In the genomic region with DNA sequence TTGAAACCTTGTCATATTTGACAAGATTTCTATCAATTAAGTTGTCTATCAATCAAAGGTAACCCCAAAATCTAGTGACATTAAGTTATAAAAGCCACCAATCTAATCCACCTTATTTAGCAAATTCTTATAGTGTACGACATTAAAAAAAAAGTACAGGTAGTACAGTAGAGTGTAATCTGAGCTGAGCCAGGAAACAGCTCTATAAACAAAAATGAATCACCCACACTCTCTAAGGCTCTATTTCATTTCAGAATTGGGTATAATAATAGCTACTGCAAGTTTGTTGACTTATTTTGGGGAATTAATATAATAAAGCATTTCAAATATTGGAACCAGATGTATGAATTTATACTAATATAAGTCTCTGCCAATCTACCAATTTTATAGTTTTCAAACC, we compare ENCODE assay signal across 10 cellular contexts.
"Had no signal": no experiment of that assay in that cellular context is flagged by ENCODE, and none has a peak within 500 bp of the region (broad histone marks: within the 10 kb centered on the region; RNA-seq: fewer than 3 reads in every experiment).

No MANE protein-coding gene starts in this region.

- H3K4me3 ChIP-seq: hepatocyte had no signal

- H3K27ac ChIP-seq: hepatocyte had no signal

- H3K79me2 ChIP-seq: hepatocyte had no signal

- DNase-seq: activated CD4-positive, alpha-beta T cell treated with anti-CD3 and anti-CD28 coated beads, Interleukin-2, amount 10 ng/mL, durations not matched to agents 24 days and 14 days; activated CD4-positive, CD25-positive, alpha-beta regulatory T cell; activated CD8-positive, alpha-beta memory T cell treated with anti-CD3 and anti-CD28 coated beads for 24 hours; activated naive CD8-positive, alpha-beta T cell treated with anti-CD3 and anti-CD28 coated beads, Interleukin-2, amount 10 ng/mL, durations not matched to agents 7 days and 5 days; kidney; left ventricle myocardium superior; mesendoderm; occipital lobe had no signal

- ATAC-seq: left ventricle myocardium superior; stimulated activated memory B cell treated with anti-CD40 and anti-IgM and Interleukin-4, amounts not matched to agents 10 μg/mL and 1 μg/mL and 100 μg/mL, for 72 hours had no signal

- H3K4me2 ChIP-seq: hepatocyte had no signal

- H2AFZ ChIP-seq: hepatocyte had no signal

- H3K27me3 ChIP-seq: hepatocyte had no signal
